Comparison of ENCODE assay signal across 25 cellular contexts in genomic region chr7:69186974-69187373, GRCh38.
DNase-seq lines count a peak whose midpoint lies in the region; ATAC-seq, FAIRE-seq and TF ChIP-seq lines count a peak whose summit lies in the region.
"Had no signal": no experiment of that assay in that cellular context is flagged by ENCODE, and none has a peak within 500 bp of the region (broad histone marks: within the 10 kb centered on the region; RNA-seq: fewer than 3 reads in every experiment).

No MANE protein-coding gene starts in this region.

- CTCF ChIA-PET in A549 (lab: Yijun Ruan, JAX): no interaction called here
- CTCF ChIA-PET in HEK293 (lab: Yijun Ruan, JAX): no interaction called here

- no peaks in the 10 kb centered on the region; the same call in 2 of the 3 replicates for H3K4me1 ChIP-seq in A549
- no peaks in the 10 kb centered on the region for H3K4me1 ChIP-seq in HEK293 (ENCODE audit: control insufficient read depth, insufficient read depth, low read length)
- no peaks in the 10 kb centered on the region for H3K4me1 ChIP-seq in endocrine pancreas (ENCODE audit: control insufficient read depth, insufficient read depth, low read length)
- H3K4me1 ChIP-seq in aorta (ENCODE audit: control insufficient read depth in 1 of 2, insufficient read depth in 2 of 2, low read length in 2 of 2): peaks cover 2 to 3% of the 10 kb centered on the region in 2 donors

- ATAC-seq in A549 (no peak), aorta (ENCODE audit: low FRiP score) (no peak)
- ATAC-seq: CD8-positive, alpha-beta T cell; GM12878 had no signal

- intact Hi-C loops in posterior vena cava (cut with DNase I): no loop called here
- intact Hi-C loops in aorta (cut with DNase I): no loop called here

- H3K27me3 ChIP-seq in endocrine pancreas (ENCODE audit: control insufficient read depth, insufficient read depth, low read length) (no peaks in the 10 kb centered on the region), aorta (ENCODE audit: control insufficient read depth in 1 of 2, insufficient read depth in 2 of 2, low read length in 1 of 2) (no peaks in the 10 kb centered on the region)
- H3K27me3 ChIP-seq: BLaER1 treated with 17β-estradiol and CSF1 and Interleukin-3, amounts not matched to agents 10 nM and 100 nM had no signal

- H3K36me3 ChIP-seq in HEK293 (ENCODE audit: control insufficient read depth in 2 of 2, insufficient read depth in 1 of 2, low read length in 2 of 2) (no peaks in the 10 kb centered on the region), endocrine pancreas (ENCODE audit: control insufficient read depth, insufficient read depth, low read length) (no peaks in the 10 kb centered on the region), aorta (ENCODE audit: control insufficient read depth in 1 of 2, insufficient read depth in 2 of 2, low read length in 1 of 2) (no peaks in the 10 kb centered on the region)
- H3K36me3 ChIP-seq: BLaER1 treated with 17β-estradiol and CSF1 and Interleukin-3, amounts not matched to agents 10 nM and 100 nM had no signal

- no peak for TF ChIP-seq RAD21 in A549 (conservative IDR thresholded peaks at IDR 0.05 in 1 of 2, IDR thresholded peaks at IDR 0.05 in 1 of 2)

- no peak overlapping the region for H3K9ac ChIP-seq in endocrine pancreas (ENCODE audit: control insufficient read depth, insufficient read depth, low read length)
- H3K9ac ChIP-seq: BLaER1 treated with 17β-estradiol and CSF1 and Interleukin-3, amounts not matched to agents 10 nM and 100 nM had no signal

- no peak for TF ChIP-seq POLR2A in A549 (IDR thresholded peaks at IDR 0.05; ENCODE audit: low read length)

- DNase-seq in A549 (ENCODE audit: low read depth in 1 of 2, low spot score in 1 of 2): no peak
- peak; percentile 9 for DNase-seq in RKO (ENCODE audit: low spot score)
- DNase-seq in AG08395 (ENCODE audit: low spot score): no peak
- DNase-seq in ACHN: no peak
- no peak for DNase-seq in posterior vena cava (ENCODE audit: low spot score)
- no peak for DNase-seq in aorta
- DNase-seq: 8988T; AML-193; CD4-positive, alpha-beta T cell; CD8-positive, alpha-beta T cell; DMS 273 treated with DMSO at 0.1 percent for 48 hours; DMS153; DMS53; DMS79; DND-41; EL; GDM1 had no signal

- POLR2A ChIA-PET in A549 (lab: Yijun Ruan, JAX): no interaction called here
- POLR2A ChIA-PET in HEK293 (lab: Yijun Ruan, JAX): no interaction called here

- TF ChIP-seq CTCF in A549 (IDR thresholded peaks at IDR 0.05) (no peak), HEK293 (tag by site-specific recombination; IDR thresholded peaks at IDR 0.05) (no peak)

- no peak for TF ChIP-seq EP300 in A549 (IDR thresholded peaks at IDR 0.05)

- in situ Hi-C loops in ACHN (cut with HindIII; ENCODE audit: low pct_ligation_motif_present, low pct_unique_long_range_greater_than_20kb, low sequenced_read_pairs): no loop called here

- WGBS in A549 (ENCODE audit: missing lambda C conversion rate): 35% methylated on average over 5 of the region's 5 CpGs
- 92 to 95% methylated on average over 5 of the region's 5 CpGs for WGBS in aorta, 2 donors

- FAIRE-seq in A549 (lab: Jason Lieb, UNC): no peak
- FAIRE-seq: A204.1, GM12878, GM12892, GM18507 had no signal

- no peak overlapping the region for H3K4me3 ChIP-seq in A549
- no peak overlapping the region for H3K4me3 ChIP-seq in HEK293 (ENCODE audit: low read depth, low read length)
- H3K4me3 ChIP-seq in endocrine pancreas (ENCODE audit: control insufficient read depth, insufficient read depth, low read length): peak overlapping the region; percentile 8
- no peak overlapping the region for H3K4me3 ChIP-seq in aorta (ENCODE audit: low read length in 2 of 2)
- H3K4me3 ChIP-seq: BLaER1 treated with 17β-estradiol and CSF1 and Interleukin-3, amounts not matched to agents 10 nM and 100 nM; GM12878 had no signal

- H3K4me2 ChIP-seq in A549: no peak overlapping the region
- H3K4me2 ChIP-seq: BLaER1 treated with 17β-estradiol and CSF1 and Interleukin-3, amounts not matched to agents 10 nM and 100 nM had no signal

- H3K9me3 ChIP-seq in A549 (no peaks in the 10 kb centered on the region), HEK293 (ENCODE audit: control insufficient read depth, insufficient read depth, low read depth, low read length) (no peaks in the 10 kb centered on the region), endocrine pancreas (ENCODE audit: control insufficient read depth, low read length) (no peaks in the 10 kb centered on the region), aorta (ENCODE audit: control insufficient read depth, low read length) (peaks cover 2% of the 10 kb centered on the region)

- H3K27ac ChIP-seq in A549 (no peak overlapping the region), HEK293 (ENCODE audit: extremely low read depth, low read depth, low read length) (no peak overlapping the region), aorta (ENCODE audit: low read depth in 1 of 2, low read length in 2 of 2) (no peak overlapping the region)
- H3K27ac ChIP-seq: BLaER1 treated with 17β-estradiol and CSF1 and Interleukin-3, amounts not matched to agents 10 nM and 100 nM; C4-2B had no signal

TF ChIP-seq in A549, 52 proteins besides CTCF, POLR2A, EP300 and RAD21:
- TF ChIP-seq RNF2 (IDR thresholded peaks at IDR 0.05; ENCODE audit: borderline replicate concordance, low read depth) (no peak), NPAS2 (CRISPR knock-in tag; IDR thresholded peaks at IDR 0.05; ENCODE audit: borderline replicate concordance) (no peak), ZC3H11A (IDR thresholded peaks at IDR 0.05) (no peak), NR3C1 (IDR thresholded peaks at IDR 0.05) (no peak), ZFP36 (IDR thresholded peaks at IDR 0.05; ENCODE audit: borderline replicate concordance, partially characterized antibody) (no peak), FOSL2 (IDR thresholded peaks at IDR 0.05) (no peak), FOSL2 (CRISPR knock-in tag; IDR thresholded peaks at IDR 0.05) (peak; percentile 63), CBX2 (IDR thresholded peaks at IDR 0.05; ENCODE audit: borderline replicate concordance, low read depth) (no peak)
- TF ChIP-seq, protein P1, sequence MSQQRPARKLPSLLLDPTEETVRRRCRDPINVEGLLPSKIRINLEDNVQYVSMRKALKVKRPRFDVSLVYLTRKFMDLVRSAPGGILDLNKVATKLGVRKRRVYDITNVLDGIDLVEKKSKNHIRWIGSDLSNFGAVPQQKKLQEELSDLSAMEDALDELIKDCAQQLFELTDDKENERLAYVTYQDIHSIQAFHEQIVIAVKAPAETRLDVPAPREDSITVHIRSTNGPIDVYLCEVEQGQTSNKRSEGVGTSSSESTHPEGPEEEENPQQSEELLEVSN (IDR thresholded peaks at IDR 0.05; ENCODE audit: borderline replicate concordance, low read depth): no peak
- TF ChIP-seq, protein P2, sequence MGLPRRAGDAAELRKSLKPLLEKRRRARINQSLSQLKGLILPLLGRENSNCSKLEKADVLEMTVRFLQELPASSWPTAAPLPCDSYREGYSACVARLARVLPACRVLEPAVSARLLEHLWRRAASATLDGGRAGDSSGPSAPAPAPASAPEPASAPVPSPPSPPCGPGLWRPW (IDR thresholded peaks at IDR 0.05): no peak
TF ChIP-seq in A549: peak in this region for 1.

TF ChIP-seq in HEK293, 187 proteins besides CTCF, POLR2A, EP300 and RAD21:
- TF ChIP-seq ZNF146 (tag by site-specific recombination; IDR thresholded peaks at IDR 0.05): peak; percentile 68; the same call in 1 of the 2 replicates
- no peak for TF ChIP-seq ZEB2 (tag by site-specific recombination; IDR thresholded peaks at IDR 0.05)
- TF ChIP-seq EGR2 (tag by site-specific recombination; IDR thresholded peaks at IDR 0.05; ENCODE audit: low read depth): no peak
- no peak for TF ChIP-seq IKZF3 (tag by site-specific recombination; IDR thresholded peaks at IDR 0.05)
- TF ChIP-seq ZNF266 (tag by site-specific recombination; IDR thresholded peaks at IDR 0.05; ENCODE audit: low read depth): no peak
TF ChIP-seq in HEK293: peak in this region for 1.
